36 cellular contexts compared by ENCODE assay signal in the genomic region with DNA sequence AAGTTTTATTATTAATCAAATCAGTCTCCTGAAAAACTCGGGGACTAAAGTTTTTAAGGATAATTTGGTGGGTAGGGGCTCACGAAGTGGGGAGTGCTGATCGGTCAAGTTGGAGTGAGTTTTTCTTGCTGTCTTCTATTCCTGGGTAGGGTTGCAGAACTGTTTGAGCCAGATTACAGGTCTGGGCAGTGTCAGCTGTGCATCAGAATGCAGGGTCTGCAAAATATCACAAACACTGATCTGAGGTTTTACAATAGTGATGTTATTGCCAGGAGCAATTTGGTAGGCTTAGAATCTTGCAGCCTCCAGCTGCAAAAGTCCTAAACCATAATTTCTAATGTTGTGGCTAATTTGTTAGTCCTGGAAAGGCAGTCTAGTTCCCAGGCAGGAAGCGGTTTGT. TPM values are rescaled to one million over a fixed set of nuclear protein-coding genes. Genes with fewer than 3 reads are reported as not detected.
"Had no signal": no experiment of that assay in that cellular context is flagged by ENCODE, and none has a peak within 500 bp of the region (broad histone marks: within the 10 kb centered on the region; RNA-seq: fewer than 3 reads in every experiment).

No MANE protein-coding gene starts in this region.

- ATAC-seq: activated CD4-positive, CD25-positive, alpha-beta regulatory T cell treated with anti-CD3 and anti-CD28 coated beads, Interleukin-2, amount 50 U/mL, for 24 hours; activated CD8-positive, alpha-beta memory T cell treated with anti-CD3 and anti-CD28 coated beads, Interleukin-2, amount 10 ng/mL, durations not matched to agents 7 days and 5 days; activated CD8-positive, alpha-beta T cell treated with anti-CD3 and anti-CD28 coated beads, Interleukin-2, amount 10 ng/mL, durations not matched to agents 7 days and 5 days; activated T-cell treated with anti-CD3 and anti-CD28 coated beads, Interleukin-2, amount 50 U/mL, for 4 hours; activated T-helper 17 cell treated with anti-CD3 and anti-CD28 coated beads, Interleukin-2, amount 50 U/mL, for 72 hours; effector memory CD8-positive, alpha-beta T cell; gastrocnemius medialis; heart left ventricle; T-helper 17 cell had no signal

- H3K4me1 Mint-ChIP-seq: activated B cell treated with CpG ODN at 0.5 μM for 24 hours; activated CD8-positive, alpha-beta memory T cell treated with anti-CD3 and anti-CD28 coated beads, Interleukin-2, amount 10 ng/mL, durations not matched to agents 7 days and 5 days; activated T-helper 17 cell treated with anti-CD3 and anti-CD28 coated beads, Interleukin-2, amount 50 U/mL, for 72 hours; central memory CD8-positive, alpha-beta T cell; T-helper 17 cell had no signal

- H3K27ac Mint-ChIP-seq: activated B cell treated with CpG ODN at 0.5 μM for 24 hours; activated CD4-positive, alpha-beta memory T cell treated with anti-CD3 and anti-CD28 coated beads for 36 hours; activated CD8-positive, alpha-beta memory T cell treated with anti-CD3 and anti-CD28 coated beads, Interleukin-2, amount 10 ng/mL, durations not matched to agents 7 days and 5 days; activated CD8-positive, alpha-beta T cell treated with anti-CD3 and anti-CD28 coated beads, Interleukin-2, amount 10 ng/mL, durations not matched to agents 7 days and 5 days; activated naive CD8-positive, alpha-beta T cell; activated T-helper 17 cell treated with anti-CD3 and anti-CD28 coated beads, Interleukin-2, amount 50 U/mL, for 72 hours; effector memory CD8-positive, alpha-beta T cell; T-helper 17 cell; T-helper 2 cell treated with Interferon-gamma antibody and Interleukin-4, amounts not matched to agents 5 μg/mL and 100 μg/mL, for 36 hours had no signal

- H3K4me1 ChIP-seq: esophagus muscularis mucosa, foreskin keratinocyte, gastrocnemius medialis, heart left ventricle had no signal

- H3K4me3 ChIP-seq: esophagus muscularis mucosa, gastrocnemius medialis, heart left ventricle had no signal

- DNase-seq: activated B cell treated with CpG ODN at 0.5 μM for 24 hours; activated CD4-positive, alpha-beta memory T cell treated with anti-CD3 and anti-CD28 coated beads for 36 hours; activated CD4-positive, alpha-beta T cell treated with anti-CD3 and anti-CD28 coated beads for 48 hours; activated CD8-positive, alpha-beta memory T cell treated with anti-CD3 and anti-CD28 coated beads, Interleukin-2, amount 10 ng/mL, durations not matched to agents 7 days and 5 days; activated CD8-positive, alpha-beta memory T cell treated with anti-CD3 and anti-CD28 coated beads, Interleukin-2, amount 50 U/mL, for 4 hours; activated CD8-positive, alpha-beta T cell treated with anti-CD3 and anti-CD28 coated beads, Interleukin-2, amount 10 ng/mL, durations not matched to agents 7 days and 5 days; activated effector memory CD4-positive, alpha-beta T cell treated with Interleukin-2 at 50 U/mL for 16 hours; activated gamma-delta T cell treated with Interleukin-2 at 50 U/mL for 16 hours; activated naive CD4-positive, alpha-beta T cell treated with anti-CD3 and anti-CD28 coated beads, Interleukin-2, amount 50 U/mL, for 16 hours; activated naive CD4-positive, alpha-beta T cell treated with Interleukin-2 at 50 U/mL for 16 hours; activated T-cell treated with anti-CD3 and anti-CD28 coated beads, Interleukin-2, amount 50 U/mL, for 4 hours; amniotic stem cell; anterior cingulate cortex; brain microvascular endothelial cell; cortex of kidney; dermis blood vessel endothelial cell; effector CD4-positive, alpha-beta T cell; effector memory CD8-positive, alpha-beta T cell; erythroblast; foreskin keratinocyte; gastrocnemius medialis; glutamatergic neuron; heart left ventricle; T-helper 1 cell; T-helper 17 cell; T1000; WERI-Rb-1 had no signal

- H3K27me3 ChIP-seq: brain microvascular endothelial cell, gastrocnemius medialis had no signal

- H3K4me3 Mint-ChIP-seq: activated B cell treated with CpG ODN at 0.5 μM for 24 hours; activated CD4-positive, alpha-beta memory T cell treated with anti-CD3 and anti-CD28 coated beads for 36 hours; activated CD8-positive, alpha-beta memory T cell treated with anti-CD3 and anti-CD28 coated beads, Interleukin-2, amount 10 ng/mL, durations not matched to agents 7 days and 5 days; activated CD8-positive, alpha-beta T cell treated with anti-CD3 and anti-CD28 coated beads, Interleukin-2, amount 10 ng/mL, durations not matched to agents 7 days and 5 days; activated naive CD8-positive, alpha-beta T cell; activated T-cell treated with anti-CD3 and anti-CD28 coated beads, Interleukin-2, amount 50 U/mL, for 4 hours; activated T-helper 17 cell treated with anti-CD3 and anti-CD28 coated beads, Interleukin-2, amount 50 U/mL, for 72 hours; central memory CD8-positive, alpha-beta T cell; effector memory CD8-positive, alpha-beta T cell; T-helper 17 cell; T-helper 2 cell treated with Interferon-gamma antibody and Interleukin-4, amounts not matched to agents 5 μg/mL and 100 μg/mL, for 36 hours had no signal

- H3K36me3 ChIP-seq: brain microvascular endothelial cell, esophagus muscularis mucosa, gastrocnemius medialis, heart left ventricle, WERI-Rb-1 had no signal

- H3K27ac ChIP-seq: brain microvascular endothelial cell, esophagus muscularis mucosa, foreskin keratinocyte, gastrocnemius medialis, heart left ventricle, WERI-Rb-1 had no signal

- H3K9me3 ChIP-seq: gastrocnemius medialis had no signal

RNA-seq across cellular contexts. Expression of gene CALCA, which starts 39.6 kb away (rescaled TPM):
- total RNA-seq: activated B cell treated with CpG ODN at 0.5 μM for 24 hours; activated CD4-positive, alpha-beta memory T cell treated with anti-CD3 and anti-CD28 coated beads for 36 hours; activated CD8-positive, alpha-beta memory T cell treated with anti-CD3 and anti-CD28 coated beads for 36 hours; activated CD8-positive, alpha-beta memory T cell treated with anti-CD3 and anti-CD28 coated beads, Interleukin-2, amount 10 ng/mL, durations not matched to agents 7 days and 5 days; activated CD8-positive, alpha-beta T cell treated with anti-CD3 and anti-CD28 coated beads, Interleukin-2, amount 10 ng/mL, durations not matched to agents 7 days and 5 days; activated T-cell treated with anti-CD3 and anti-CD28 coated beads, Interleukin-2, amount 50 U/mL, for 4 hours; activated T-helper 17 cell treated with anti-CD3 and anti-CD28 coated beads, Interleukin-2, amount 50 U/mL, for 72 hours; astrocyte; bronchial epithelial cell; dermis blood vessel endothelial cell; esophagus muscularis mucosa; foreskin keratinocyte; gastrocnemius medialis; T-helper 17 cell had no signal
- polyA plus RNA-seq: foreskin keratinocyte had no signal
